Comparison of ENCODE assay signal across 30 cellular contexts in genomic region chr4:8552581-8553205, GRCh38. TPM values are rescaled to one million over a fixed set of nuclear protein-coding genes. Genes with fewer than 3 reads are reported as not detected.
"Had no signal": no experiment of that assay in that cellular context is flagged by ENCODE, and none has a peak within 500 bp of the region (broad histone marks: within the 10 kb centered on the region; RNA-seq: fewer than 3 reads in every experiment).

No MANE protein-coding gene starts in this region.

- H3K36me3 ChIP-seq: colonic mucosa, esophagus muscularis mucosa, gastroesophageal sphincter, heart left ventricle, left ventricle myocardium inferior, lower lobe of right lung, neural progenitor cell, ovary, thoracic aorta, tibial nerve had no signal

- H3K4me1 ChIP-seq: colonic mucosa, esophagus muscularis mucosa, gastroesophageal sphincter, heart left ventricle, left ventricle myocardium inferior, lower lobe of right lung, psoas muscle, tibial nerve had no signal

- H3K27ac Mint-ChIP-seq: dendritic cell treated with granulocyte-macrophage colony-stimulating factor and Interleukin-4, amounts not matched to agents 40 ng/mL and 50 ng/mL, for 4 days; mesothelial cell of epicardium; naive thymus-derived CD4-positive, alpha-beta T cell; nephron; neural progenitor cell; stimulated activated naive B cell treated with anti-CD40 and anti-IgM and Interleukin-4, amounts not matched to agents 10 μg/mL and 1 μg/mL and 100 μg/mL, for 72 hours; stimulated activated naive CD8-positive, alpha-beta T cell treated with anti-CD3 and anti-CD28 coated beads, Interleukin-15, Interleukin-2, amounts not matched to agents 100 ng/mL and 50 ng/mL, for 24 hours had no signal

- DNase-seq: colonic mucosa; effector CD8-positive, alpha-beta T cell; foreskin keratinocyte; heart left ventricle; left colon; left ventricle myocardium inferior; lower lobe of right lung; naive thymus-derived CD4-positive, alpha-beta T cell; psoas muscle; right cardiac atrium; stimulated activated CD4-positive, alpha-beta T cell treated with anti-CD3 and anti-CD28 coated beads, Interleukin-15, amount 100 ng/mL, for 24 hours; stimulated activated CD4-positive, alpha-beta T cell treated with anti-CD3 and anti-CD28 coated beads, Interleukin-2, amount 100 ng/mL, for 48 hours; stimulated activated naive B cell treated with anti-CD40 and anti-IgM and Interleukin-4, amounts not matched to agents 10 μg/mL and 1 μg/mL and 100 μg/mL, for 72 hours had no signal

- H3K4me1 Mint-ChIP-seq: central memory CD8-positive, alpha-beta T cell; naive thymus-derived CD4-positive, alpha-beta T cell; nephron; neural progenitor cell; stimulated activated naive B cell treated with anti-CD40 and anti-IgM and Interleukin-4, amounts not matched to agents 10 μg/mL and 1 μg/mL and 100 μg/mL, for 72 hours had no signal

- H3K9me3 ChIP-seq: colonic mucosa, gastroesophageal sphincter, heart left ventricle, lower lobe of right lung, ovary, psoas muscle, thoracic aorta had no signal

- H3K27me3 ChIP-seq: colonic mucosa, hepatocyte, neural progenitor cell, ovary, tibial nerve had no signal

- H3K4me2 ChIP-seq: hepatocyte, neural progenitor cell had no signal

- ATAC-seq: foreskin keratinocyte; gastroesophageal sphincter; heart left ventricle; left colon; lower lobe of right lung; naive thymus-derived CD4-positive, alpha-beta T cell; psoas muscle; right cardiac atrium; stimulated activated naive B cell treated with anti-CD40 and anti-IgM and Interleukin-4, amounts not matched to agents 10 μg/mL and 1 μg/mL and 100 μg/mL, for 72 hours had no signal

- H3K4me3 ChIP-seq: colonic mucosa, esophagus muscularis mucosa, gastroesophageal sphincter, heart left ventricle, hepatocyte, left ventricle myocardium inferior, lower lobe of right lung, neural progenitor cell, ovary, psoas muscle, skin epidermis, thoracic aorta, tibial nerve had no signal

- H3K9ac ChIP-seq: neural progenitor cell had no signal

- H3K79me2 ChIP-seq: hepatocyte had no signal

- H3K9me3 Mint-ChIP-seq: central memory CD8-positive, alpha-beta T cell; dendritic cell treated with granulocyte-macrophage colony-stimulating factor and Interleukin-4, amounts not matched to agents 40 ng/mL and 50 ng/mL, for 4 days; mesothelial cell of epicardium; nephron; neural progenitor cell; stimulated activated naive B cell treated with anti-CD40 and anti-IgM and Interleukin-4, amounts not matched to agents 10 μg/mL and 1 μg/mL and 100 μg/mL, for 72 hours; stimulated activated naive CD8-positive, alpha-beta T cell treated with anti-CD3 and anti-CD28 coated beads, Interleukin-15, Interleukin-2, amounts not matched to agents 100 ng/mL and 50 ng/mL, for 24 hours had no signal

- H3K27me3 Mint-ChIP-seq: naive thymus-derived CD4-positive, alpha-beta T cell; stimulated activated naive CD8-positive, alpha-beta T cell treated with anti-CD3 and anti-CD28 coated beads, Interleukin-15, Interleukin-2, amounts not matched to agents 100 ng/mL and 50 ng/mL, for 24 hours had no signal

- H3K27ac ChIP-seq: colonic mucosa, esophagus muscularis mucosa, foreskin keratinocyte, gastroesophageal sphincter, heart left ventricle, hepatocyte, left ventricle myocardium inferior, lower lobe of right lung, neural progenitor cell, ovary, psoas muscle, skin epidermis, thoracic aorta, tibial nerve had no signal

- H3K4me3 Mint-ChIP-seq: central memory CD8-positive, alpha-beta T cell; dendritic cell treated with granulocyte-macrophage colony-stimulating factor and Interleukin-4, amounts not matched to agents 40 ng/mL and 50 ng/mL, for 4 days; mesothelial cell of epicardium; naive thymus-derived CD4-positive, alpha-beta T cell; nephron; neural progenitor cell; stimulated activated naive B cell treated with anti-CD40 and anti-IgM and Interleukin-4, amounts not matched to agents 10 μg/mL and 1 μg/mL and 100 μg/mL, for 72 hours; stimulated activated naive CD8-positive, alpha-beta T cell treated with anti-CD3 and anti-CD28 coated beads, Interleukin-15, Interleukin-2, amounts not matched to agents 100 ng/mL and 50 ng/mL, for 24 hours had no signal

- H3K36me3 Mint-ChIP-seq: mesothelial cell of epicardium; naive thymus-derived CD4-positive, alpha-beta T cell; neural progenitor cell had no signal

RNA-seq across cellular contexts. Expression of gene GPR78, which starts 27.5 kb away (rescaled TPM):
- total RNA-seq: colonic mucosa; endothelial cell of umbilical vein; epithelial cell of proximal tubule; esophagus muscularis mucosa; foreskin keratinocyte; gastroesophageal sphincter; kidney epithelial cell; left ventricle myocardium inferior; naive thymus-derived CD4-positive, alpha-beta T cell; psoas muscle; renal cortical epithelial cell; thoracic aorta; tibial nerve had no signal
- polyA plus RNA-seq: endothelial cell of umbilical vein; foreskin keratinocyte; heart left ventricle; naive thymus-derived CD4-positive, alpha-beta T cell; psoas muscle had no signal

RNA-seq across cellular contexts. Expression of gene CPZ, which starts 39.9 kb away (rescaled TPM):
- total RNA-seq: endothelial cell of umbilical vein; foreskin keratinocyte; naive thymus-derived CD4-positive, alpha-beta T cell; psoas muscle had no signal
- polyA plus RNA-seq: endothelial cell of umbilical vein; foreskin keratinocyte; naive thymus-derived CD4-positive, alpha-beta T cell had no signal
